Comparison of ENCODE assay signal across 8 cellular contexts in genomic region chrX:153474718-153475117, GRCh38. TPM values are rescaled to one million over a fixed set of nuclear protein-coding genes. Genes with fewer than 3 reads are reported as not detected.
DNase-seq lines count a peak whose midpoint lies in the region; ATAC-seq and TF ChIP-seq lines count a peak whose summit lies in the region.

No MANE protein-coding gene starts in this region.

- H3K9me3 ChIP-seq in adrenal gland (replicated peaks in 1 of 3), result no peaks in the 10 kb centered on the region

- no peaks in the 10 kb centered on the region for H3K36me3 Mint-ChIP-seq in natural killer cell
- H3K36me3 Mint-ChIP-seq in natural killer cell treated with Interleukin-12 subunit alpha and Interleukin-12 subunit beta and Interleukin-15 and Interleukin-18, amount 100 ng/mL, for 72 hours, result no peaks in the 10 kb centered on the region

- DNase-seq in natural killer cell (peak; percentile 36), adrenal gland (peak; percentile 60 to 80 (median 75)), iris pigment epithelial cell (ENCODE audit: low read depth) (peak; percentile 45), ecto neural progenitor cell (ENCODE audit: low spot score) (no peak), cortex of kidney (lab: John Stamatoyannopoulos, UW) (no peak), GOT3 (lab: John Stamatoyannopoulos, UW) (no peak)
- no peak for DNase-seq in natural killer cell treated with Interleukin-12 subunit alpha and Interleukin-12 subunit beta and Interleukin-15 and Interleukin-18, amount 100 ng/mL, for 72 hours (ENCODE audit: low spot score)
- peak; percentile 26 to 49 (median 42) for DNase-seq in stimulated activated CD4-positive, alpha-beta T cell treated with anti-CD3 and anti-CD28 coated beads, TNF-alpha, amount 100 ng/mL, for 4 hours (ENCODE audit: low read depth in 3 of 3)

- TF ChIP-seq CTCF in natural killer cell (IDR thresholded peaks at IDR 0.05), result no peak
- no peak for TF ChIP-seq CTCF in adrenal gland (IDR thresholded peaks at IDR 0.05)

- no peaks in the 10 kb centered on the region for H3K36me3 ChIP-seq in adrenal gland (replicated peaks in 1 of 2)

- no peaks in the 10 kb centered on the region for H3K4me1 ChIP-seq in adrenal gland (replicated peaks in 1 of 2)

- H3K4me3 ChIP-seq in adrenal gland, result peak overlapping the region in 1 of 4 donors; percentile 26

- H3K4me3 Mint-ChIP-seq in natural killer cell, result peak overlapping the region; percentile 28
- H3K4me3 Mint-ChIP-seq in natural killer cell treated with Interleukin-12 subunit alpha and Interleukin-12 subunit beta and Interleukin-15 and Interleukin-18, amount 100 ng/mL, for 72 hours, result no peak overlapping the region

- WGBS in adrenal gland, 4 donors, result 1 to 20% methylated on average over 40 to 45 of the region's 59 CpGs; no CpG with 5 or more reads in 2 of the 4 donors

- intact Hi-C loops in natural killer cell (cut with micrococcal nuclease), result loop anchor here (5.0 kb wide), 1 partner anchor 33 kb away; no protein-coding TSS in a partner anchor
- intact Hi-C loops in adrenal gland (cut with DNase I), result no loop called here

- no peaks in the 10 kb centered on the region for H3K27me3 ChIP-seq in adrenal gland

- peak in 1 of 3 donors; percentile 7 for ATAC-seq in natural killer cell
- ATAC-seq in natural killer cell treated with Interleukin-12 subunit alpha and Interleukin-12 subunit beta and Interleukin-15 and Interleukin-18, amount 100 ng/mL, for 72 hours, result no peak

- no peaks in the 10 kb centered on the region for H3K27me3 Mint-ChIP-seq in natural killer cell (ENCODE audit: low read depth in 2 of 2)
- peaks cover 0 to 5% of the 10 kb centered on the region in 2 donors for H3K27me3 Mint-ChIP-seq in natural killer cell treated with Interleukin-12 subunit alpha and Interleukin-12 subunit beta and Interleukin-15 and Interleukin-18, amount 100 ng/mL, for 72 hours

- TF ChIP-seq POLR2A in adrenal gland (IDR thresholded peaks at IDR 0.05), result no peak

- H3K9me3 Mint-ChIP-seq in natural killer cell, result no peaks in the 10 kb centered on the region
- no peaks in the 10 kb centered on the region for H3K9me3 Mint-ChIP-seq in natural killer cell treated with Interleukin-12 subunit alpha and Interleukin-12 subunit beta and Interleukin-15 and Interleukin-18, amount 100 ng/mL, for 72 hours

- no peak overlapping the region for H3K27ac Mint-ChIP-seq in natural killer cell
- no peak overlapping the region for H3K27ac Mint-ChIP-seq in natural killer cell treated with Interleukin-12 subunit alpha and Interleukin-12 subunit beta and Interleukin-15 and Interleukin-18, amount 100 ng/mL, for 72 hours

- no peaks in the 10 kb centered on the region for H3K4me1 Mint-ChIP-seq in natural killer cell
- H3K4me1 Mint-ChIP-seq in natural killer cell treated with Interleukin-12 subunit alpha and Interleukin-12 subunit beta and Interleukin-15 and Interleukin-18, amount 100 ng/mL, for 72 hours (ENCODE audit: low read depth in 2 of 2), result peaks cover 0 to 10% of the 10 kb centered on the region in 2 donors

- peak overlapping the region in 1 of 5 donors; percentile 69 for H3K27ac ChIP-seq in adrenal gland

RNA-seq across cellular contexts. Expression of gene HAUS7, which starts 4.3 kb away (rescaled TPM):
- 10 to 100 TPM; 27.4 to 33.1 (median 31.9) TPM for total RNA-seq in natural killer cell
- 10 to 100 TPM; 39.0 to 70.6 TPM for total RNA-seq in natural killer cell treated with Interleukin-12 subunit alpha and Interleukin-12 subunit beta and Interleukin-15 and Interleukin-18, amount 100 ng/mL, for 72 hours
- 10 to 100 TPM; 13.0 to 46.3 (median 17.4) TPM for total RNA-seq in adrenal gland
- 100 to 1,000 TPM in 1 of 3 donors, 10 to 100 TPM in 1, 1 to 10 TPM in 1; 7.3 to 111 (median 59.1) TPM for polyA plus RNA-seq in adrenal gland

RNA-seq across cellular contexts. Expression of gene BGN, which starts 20.1 kb away (rescaled TPM):
- total RNA-seq in natural killer cell (not detected), adrenal gland (100 to 1,000 TPM in 7 of 8 donors, 10 to 100 TPM in 1; 98.2 to 338 (median 275) TPM)
- not detected for total RNA-seq in natural killer cell treated with Interleukin-12 subunit alpha and Interleukin-12 subunit beta and Interleukin-15 and Interleukin-18, amount 100 ng/mL, for 72 hours
- polyA plus RNA-seq in adrenal gland, result 100 to 1,000 TPM; 176 to 598 (median 240) TPM

RNA-seq across cellular contexts. Expression of gene TREX2, which starts 28.9 kb away (rescaled TPM):
- total RNA-seq in natural killer cell (1 to 10 TPM; 1.6 to 3.4 (median 3.1) TPM), adrenal gland (1 to 10 TPM in 3 of 8 donors, under 1 TPM in 4, not detected in 1; 0.28 to 4.3 (median 0.65) TPM)
- 1 to 10 TPM; 1.4 to 4.5 TPM for total RNA-seq in natural killer cell treated with Interleukin-12 subunit alpha and Interleukin-12 subunit beta and Interleukin-15 and Interleukin-18, amount 100 ng/mL, for 72 hours
- 1 to 10 TPM in 2 of 3 donors, not detected in 1; 1.7 to 1.8 TPM for polyA plus RNA-seq in adrenal gland

RNA-seq across cellular contexts. Expression of gene ATP2B3, which starts 42.7 kb away (rescaled TPM):
- total RNA-seq in natural killer cell (not detected), adrenal gland (10 to 100 TPM; 11.5 to 46.4 (median 20.6) TPM)
- not detected for total RNA-seq in natural killer cell treated with Interleukin-12 subunit alpha and Interleukin-12 subunit beta and Interleukin-15 and Interleukin-18, amount 100 ng/mL, for 72 hours
- polyA plus RNA-seq in adrenal gland, result 10 to 100 TPM in 2 of 3 donors, 1 to 10 TPM in 1; 9.8 to 15.3 (median 13.6) TPM

Comparison
In these comparisons a context has a peak if more than half of its experiments do, and no peak if none do; other contexts are left out.
1. DNase-seq: peak in natural killer cell (single experiment), adrenal gland (7 of 7), iris pigment epithelial cell (single experiment) and stimulated activated CD4-positive, alpha-beta T cell treated with anti-CD3 and anti-CD28 coated beads, TNF-alpha, amount 100 ng/mL, for 4 hours (3 of 3); none in natural killer cell treated with Interleukin-12 subunit alpha and Interleukin-12 subunit beta and Interleukin-15 and Interleukin-18, amount 100 ng/mL, for 72 hours (single experiment), ecto neural progenitor cell (single experiment), cortex of kidney (single experiment) and GOT3 (single experiment).
2. RNA of gene BGN, which starts 20.1 kb away (total RNA-seq): 98.2 to 338 TPM in adrenal gland; not detected in natural killer cell and not detected in natural killer cell treated with Interleukin-12 subunit alpha and Interleukin-12 subunit beta and Interleukin-15 and Interleukin-18, amount 100 ng/mL, for 72 hours; every median in the first group is over 10 times any median in the second.